16 cellular contexts compared by ENCODE assay signal in genomic region chr1:33724348-33724747, GRCh38.
"Had no signal": no experiment of that assay in that cellular context is flagged by ENCODE, and none has a peak within 500 bp of the region (broad histone marks: within the 10 kb centered on the region; RNA-seq: fewer than 3 reads in every experiment).

No MANE protein-coding gene starts in this region.

- H3K27ac ChIP-seq: brain microvascular endothelial cell, gastroesophageal sphincter, heart right ventricle, left lung, parathyroid adenoma, sigmoid colon, thyroid gland had no signal

- H3K27me3 ChIP-seq: brain microvascular endothelial cell, left lung, sigmoid colon, thyroid gland had no signal

- H3K9ac ChIP-seq: parathyroid adenoma had no signal

- H3K36me3 ChIP-seq: brain microvascular endothelial cell, gastroesophageal sphincter, heart right ventricle, left lung, sigmoid colon, thyroid gland had no signal

- H3K4me3 Mint-ChIP-seq: activated CD4-positive, alpha-beta T cell treated with anti-CD3 and anti-CD28 coated beads, Interleukin-2, amount 10 ng/mL, durations not matched to agents 7 days and 5 days; activated naive CD8-positive, alpha-beta T cell treated with anti-CD3 and anti-CD28 coated beads, Interleukin-2, amount 10 ng/mL, durations not matched to agents 7 days and 5 days; naive B cell had no signal

- DNase-seq: activated CD4-positive, alpha-beta T cell treated with anti-CD3 and anti-CD28 coated beads, Interleukin-2, amount 10 ng/mL, durations not matched to agents 7 days and 5 days; activated naive CD4-positive, alpha-beta T cell; activated naive CD8-positive, alpha-beta T cell treated with anti-CD3 and anti-CD28 coated beads, Interleukin-2, amount 10 ng/mL, durations not matched to agents 7 days and 5 days; anterior cingulate cortex; brain microvascular endothelial cell; cortex of kidney; effector memory CD4-positive, alpha-beta T cell; heart right ventricle; left lung; naive B cell; sigmoid colon; stimulated activated CD4-positive, alpha-beta T cell treated with anti-CD3 and anti-CD28 coated beads, Interleukin-2, amount 100 ng/mL, for 24 hours; T-helper 2 cell; thyroid gland had no signal

- H3K9me3 ChIP-seq: gastroesophageal sphincter, heart right ventricle, left lung, sigmoid colon, thyroid gland had no signal

- H3K4me1 Mint-ChIP-seq: activated CD4-positive, alpha-beta T cell treated with anti-CD3 and anti-CD28 coated beads, Interleukin-2, amount 10 ng/mL, durations not matched to agents 7 days and 5 days; activated naive CD8-positive, alpha-beta T cell treated with anti-CD3 and anti-CD28 coated beads, Interleukin-2, amount 10 ng/mL, durations not matched to agents 7 days and 5 days; naive B cell had no signal

- ATAC-seq: gastroesophageal sphincter, left lung had no signal

- H3K9me3 Mint-ChIP-seq: activated CD4-positive, alpha-beta T cell treated with anti-CD3 and anti-CD28 coated beads, Interleukin-2, amount 10 ng/mL, durations not matched to agents 7 days and 5 days; activated naive CD8-positive, alpha-beta T cell treated with anti-CD3 and anti-CD28 coated beads, Interleukin-2, amount 10 ng/mL, durations not matched to agents 7 days and 5 days had no signal

- H2AFZ ChIP-seq: parathyroid adenoma had no signal

- H3K79me2 ChIP-seq: parathyroid adenoma had no signal

- H3K27ac Mint-ChIP-seq: activated CD4-positive, alpha-beta T cell treated with anti-CD3 and anti-CD28 coated beads, Interleukin-2, amount 10 ng/mL, durations not matched to agents 7 days and 5 days; activated naive CD8-positive, alpha-beta T cell treated with anti-CD3 and anti-CD28 coated beads, Interleukin-2, amount 10 ng/mL, durations not matched to agents 7 days and 5 days; naive B cell had no signal

- H3K4me3 ChIP-seq: gastroesophageal sphincter, heart right ventricle, left lung, sigmoid colon, thyroid gland had no signal

- H3K36me3 Mint-ChIP-seq: activated naive CD8-positive, alpha-beta T cell treated with anti-CD3 and anti-CD28 coated beads, Interleukin-2, amount 10 ng/mL, durations not matched to agents 7 days and 5 days; naive B cell had no signal

- H3K4me1 ChIP-seq: gastroesophageal sphincter, heart right ventricle, left lung, parathyroid adenoma, sigmoid colon, thyroid gland had no signal
